ENCODE assay signal across 12 cellular contexts in the genomic region with DNA sequence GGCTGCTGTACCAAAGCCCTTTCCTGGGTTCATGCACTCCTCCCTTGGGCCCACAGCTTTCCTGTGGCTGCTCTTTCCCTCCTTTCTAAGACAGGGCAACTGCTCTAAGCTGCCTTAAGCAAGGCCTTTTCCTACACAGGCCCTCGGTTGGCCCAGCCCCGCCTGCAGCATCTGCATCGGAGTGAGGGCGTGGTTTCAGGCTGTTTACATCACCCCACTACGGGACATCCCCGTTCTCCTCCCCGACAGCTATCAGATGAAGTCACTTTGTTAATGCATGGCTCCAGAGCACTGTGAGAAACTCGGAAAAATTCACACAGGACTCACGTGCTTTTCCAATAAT. TPM values are rescaled to one million over a fixed set of nuclear protein-coding genes. Genes with fewer than 3 reads are reported as not detected.
DNase-seq lines count a peak whose midpoint lies in the region; ATAC-seq and TF ChIP-seq lines count a peak whose summit lies in the region.
"Had no signal": no experiment of that assay in that cellular context is flagged by ENCODE, and none has a peak within 500 bp of the region (broad histone marks: within the 10 kb centered on the region; RNA-seq: fewer than 3 reads in every experiment).

No MANE protein-coding gene starts in this region.

- no peaks in the 10 kb centered on the region for H3K27me3 ChIP-seq in BLaER1 treated with 17β-estradiol and CSF1 and Interleukin-3, amounts not matched to agents 10 nM and 100 nM

- H3K27ac Mint-ChIP-seq in activated CD4-positive, alpha-beta memory T cell treated with anti-CD3 and anti-CD28 coated beads, Interleukin-2, amount 10 ng/mL, durations not matched to agents 7 days and 5 days, result peak overlapping the region; percentile 72

- H3K4me3 ChIP-seq in BLaER1 treated with 17β-estradiol and CSF1 and Interleukin-3, amounts not matched to agents 10 nM and 100 nM, result peak overlapping the region in 1 of 10 experiments; percentile 4; a peak in 1 of 20 replicates
- H3K4me3 ChIP-seq in mucosa of descending colon, result no peak overlapping the region

- peaks cover 36 to 43% (median 37%) of the 10 kb centered on the region in 10 experiments for H3K4me1 ChIP-seq in BLaER1 treated with 17β-estradiol and CSF1 and Interleukin-3, amounts not matched to agents 10 nM and 100 nM
- H3K4me1 ChIP-seq in mucosa of descending colon (ENCODE audit: low read depth), result peaks cover 19% of the 10 kb centered on the region

- peak; percentile 73 for DNase-seq in GM10248 (ENCODE audit: extremely low spot score)
- peak; percentile 54 for DNase-seq in activated CD4-positive, alpha-beta memory T cell treated with anti-CD3 and anti-CD28 coated beads, Interleukin-2, amount 10 ng/mL, durations not matched to agents 7 days and 5 days
- peak; percentile 24 for DNase-seq in inferior parietal cortex (ENCODE audit: extremely low spot score)
- DNase-seq in KG1 (lab: John Stamatoyannopoulos, UW), result no peak
- DNase-seq in mucosa of descending colon, result no peak
- DNase-seq: activated CD4-positive, alpha-beta T cell treated with anti-CD3 and anti-CD28 coated beads for 1 hour; naive B cell; NCI-H345; small intestine had no signal

- H3K27me3 Mint-ChIP-seq in activated CD4-positive, alpha-beta memory T cell treated with anti-CD3 and anti-CD28 coated beads, Interleukin-2, amount 10 ng/mL, durations not matched to agents 7 days and 5 days, result no peaks in the 10 kb centered on the region
- H3K27me3 Mint-ChIP-seq: naive B cell had no signal

- peak overlapping the region; percentile 88 to 99 (median 98); a peak in 21 of 22 replicates for H3K4me2 ChIP-seq in BLaER1 treated with 17β-estradiol and CSF1 and Interleukin-3, amounts not matched to agents 10 nM and 100 nM

- H3K9me3 ChIP-seq in BLaER1 treated with 17β-estradiol and CSF1 and Interleukin-3, amounts not matched to agents 10 nM and 100 nM (replicated peaks in 1 of 11), result no peaks in the 10 kb centered on the region
- H3K9me3 ChIP-seq in mucosa of descending colon, result no peaks in the 10 kb centered on the region

- H3K4me3 Mint-ChIP-seq in activated CD4-positive, alpha-beta memory T cell treated with anti-CD3 and anti-CD28 coated beads, Interleukin-2, amount 10 ng/mL, durations not matched to agents 7 days and 5 days, result no peak overlapping the region

- peaks cover 46% of the 10 kb centered on the region for H3K36me3 Mint-ChIP-seq in activated CD4-positive, alpha-beta memory T cell treated with anti-CD3 and anti-CD28 coated beads, Interleukin-2, amount 10 ng/mL, durations not matched to agents 7 days and 5 days (ENCODE audit: low read depth)

- CTCF ChIA-PET in GM10248 (lab: Yijun Ruan, JAX), result interaction anchor here (0.7 to 1.6 kb wide), 2 partner anchors 16 to 23 kb away, joined by 4 read pairs; partner anchors contain the start of gene MRPL41
- CTCF ChIA-PET in activated CD4-positive, alpha-beta memory T cell treated with anti-CD3 and anti-CD28 coated beads, Interleukin-2, amount 10 ng/mL, durations not matched to agents 7 days and 5 days (lab: Charles Lee), result no interaction called here

- peaks cover 43 to 78% (median 68%) of the 10 kb centered on the region in 11 experiments for H3K36me3 ChIP-seq in BLaER1 treated with 17β-estradiol and CSF1 and Interleukin-3, amounts not matched to agents 10 nM and 100 nM
- no peaks in the 10 kb centered on the region for H3K36me3 ChIP-seq in mucosa of descending colon (ENCODE audit: low read depth)

- intact Hi-C loops in mucosa of descending colon (cut with DNase I, micrococcal nuclease), result no loop called here

- ATAC-seq in HG02852 (IDR thresholded peaks at IDR 0.05; ENCODE audit: unreplicated experiment) (no peak), HG03025 (IDR thresholded peaks at IDR 0.05; ENCODE audit: low FRiP score, unreplicated experiment) (no peak), mucosa of descending colon (no peak)

- POLR2A ChIA-PET in GM10248 (lab: Yijun Ruan, JAX), result interaction anchor here (0.6 to 1.1 kb wide), 2 partner anchors 15 to 22 kb away, joined by 4 to 5 read pairs; partner anchors contain the start of gene ZMYND19
- POLR2A ChIA-PET in activated CD4-positive, alpha-beta memory T cell treated with anti-CD3 and anti-CD28 coated beads, Interleukin-2, amount 10 ng/mL, durations not matched to agents 7 days and 5 days (lab: Charles Lee), result interaction anchor here (1.5 kb wide), 1 partner anchor 23 kb away, joined by 4 read pairs; no protein-coding TSS in a partner anchor

- H3K9me3 Mint-ChIP-seq in activated CD4-positive, alpha-beta memory T cell treated with anti-CD3 and anti-CD28 coated beads, Interleukin-2, amount 10 ng/mL, durations not matched to agents 7 days and 5 days, result no peaks in the 10 kb centered on the region
- H3K9me3 Mint-ChIP-seq: naive B cell had no signal

- peaks cover 11 to 86% (median 52%) of the 10 kb centered on the region in 11 experiments; a peak in 20 of 22 replicates for H4K20me1 ChIP-seq in BLaER1 treated with 17β-estradiol and CSF1 and Interleukin-3, amounts not matched to agents 10 nM and 100 nM

- H3K9ac ChIP-seq in BLaER1 treated with 17β-estradiol and CSF1 and Interleukin-3, amounts not matched to agents 10 nM and 100 nM, result peak overlapping the region in 10 of 11 experiments; percentile 19 to 99 (median 38); a peak in 14 of 22 replicates

- TF ChIP-seq CTCF in GM10248 (IDR thresholded peaks at IDR 0.05; ENCODE audit: control extremely low read depth, extremely low read depth, low read depth, missing control alignments), result no peak
- no peak for TF ChIP-seq CTCF in mucosa of descending colon (IDR thresholded peaks at IDR 0.05)

- peak overlapping the region in 7 of 11 experiments; percentile 8 to 57 (median 38); a peak in 8 of 22 replicates for H3K27ac ChIP-seq in BLaER1 treated with 17β-estradiol and CSF1 and Interleukin-3, amounts not matched to agents 10 nM and 100 nM

- H3K4me1 Mint-ChIP-seq in activated CD4-positive, alpha-beta memory T cell treated with anti-CD3 and anti-CD28 coated beads, Interleukin-2, amount 10 ng/mL, durations not matched to agents 7 days and 5 days, result peaks cover 38% of the 10 kb centered on the region

RNA-seq across cellular contexts. Expression of gene DPH7, which starts 3.4 kb away (rescaled TPM):
- total RNA-seq in activated CD4-positive, alpha-beta memory T cell treated with anti-CD3 and anti-CD28 coated beads, Interleukin-2, amount 10 ng/mL, durations not matched to agents 7 days and 5 days, result 10 to 100 TPM; 31.9 to 34.2 TPM
- 10 to 100 TPM; 24.5 to 33.5 (median 29.3) TPM for total RNA-seq in mucosa of descending colon

RNA-seq across cellular contexts. Expression of gene ZMYND19, which starts 15.0 kb away (rescaled TPM):
- 10 to 100 TPM; 24.0 to 25.4 TPM for total RNA-seq in activated CD4-positive, alpha-beta memory T cell treated with anti-CD3 and anti-CD28 coated beads, Interleukin-2, amount 10 ng/mL, durations not matched to agents 7 days and 5 days
- total RNA-seq in mucosa of descending colon, result 10 to 100 TPM; 14.2 to 18.5 (median 18.4) TPM

RNA-seq across cellular contexts. Expression of gene MRPL41, which starts 23.7 kb away (rescaled TPM):
- 10 to 100 TPM; 51.6 to 52.6 TPM for total RNA-seq in activated CD4-positive, alpha-beta memory T cell treated with anti-CD3 and anti-CD28 coated beads, Interleukin-2, amount 10 ng/mL, durations not matched to agents 7 days and 5 days
- 10 to 100 TPM; 67.1 to 93.8 (median 93.5) TPM for total RNA-seq in mucosa of descending colon

RNA-seq across cellular contexts. Expression of gene PNPLA7, which starts 25.2 kb away (rescaled TPM):
- total RNA-seq in activated CD4-positive, alpha-beta memory T cell treated with anti-CD3 and anti-CD28 coated beads, Interleukin-2, amount 10 ng/mL, durations not matched to agents 7 days and 5 days, result 1 to 10 TPM; 4.5 to 5.0 TPM
- 10 to 100 TPM; 16.7 to 27.4 (median 17.2) TPM for total RNA-seq in mucosa of descending colon

RNA-seq across cellular contexts. Expression of gene ARRDC1, which starts 30.1 kb away (rescaled TPM):
- total RNA-seq in activated CD4-positive, alpha-beta memory T cell treated with anti-CD3 and anti-CD28 coated beads, Interleukin-2, amount 10 ng/mL, durations not matched to agents 7 days and 5 days, result 10 to 100 TPM; 49.8 to 55.9 TPM
- 100 to 1,000 TPM in 1 of 3 donors, 10 to 100 TPM in 2; 58.1 to 111 (median 100.0) TPM for total RNA-seq in mucosa of descending colon

Comparison
In these comparisons a context has a peak if more than half of its experiments do, and no peak if none do; other contexts are left out.
1. DNase-seq: peak in GM10248 (single experiment), activated CD4-positive, alpha-beta memory T cell treated with anti-CD3 and anti-CD28 coated beads, Interleukin-2, amount 10 ng/mL, durations not matched to agents 7 days and 5 days (single experiment) and inferior parietal cortex (single experiment); none in KG1 (single experiment) and mucosa of descending colon (0 of 3).